ENCODE assay signal across 8 cellular contexts in genomic region chr17:78378225-78379133, GRCh38. TPM values are rescaled to one million over a fixed set of nuclear protein-coding genes. Genes with fewer than 3 reads are reported as not detected.
DNase-seq lines count a peak whose midpoint lies in the region; ATAC-seq and TF ChIP-seq lines count a peak whose summit lies in the region.

A gene with protein sequence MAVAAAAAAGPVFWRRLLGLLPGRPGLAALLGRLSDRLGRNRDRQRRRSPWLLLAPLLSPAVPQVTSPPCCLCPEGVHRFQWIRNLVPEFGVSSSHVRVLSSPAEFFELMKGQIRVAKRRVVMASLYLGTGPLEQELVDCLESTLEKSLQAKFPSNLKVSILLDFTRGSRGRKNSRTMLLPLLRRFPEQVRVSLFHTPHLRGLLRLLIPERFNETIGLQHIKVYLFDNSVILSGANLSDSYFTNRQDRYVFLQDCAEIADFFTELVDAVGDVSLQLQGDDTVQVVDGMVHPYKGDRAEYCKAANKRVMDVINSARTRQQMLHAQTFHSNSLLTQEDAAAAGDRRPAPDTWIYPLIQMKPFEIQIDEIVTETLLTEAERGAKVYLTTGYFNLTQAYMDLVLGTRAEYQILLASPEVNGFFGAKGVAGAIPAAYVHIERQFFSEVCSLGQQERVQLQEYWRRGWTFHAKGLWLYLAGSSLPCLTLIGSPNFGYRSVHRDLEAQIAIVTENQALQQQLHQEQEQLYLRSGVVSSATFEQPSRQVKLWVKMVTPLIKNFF (plus strand): TSS chr17:78378649. CDS start chr17:78378666, 17 bp downstream.

- no peaks in the 10 kb centered on the region for H3K9me3 Mint-ChIP-seq in activated T-cell treated with anti-CD3 and anti-CD28 coated beads, Interleukin-2, amount 50 U/mL, for 72 hours
- no peaks in the 10 kb centered on the region for H3K9me3 Mint-ChIP-seq in stimulated activated effector memory CD8-positive, alpha-beta T cell treated with anti-CD3 and anti-CD28 coated beads, Interleukin-12 subunit alpha, Interleukin-12 subunit beta, amount 100 ng/mL, for 72 hours

- TF ChIP-seq EP300 in esophagus muscularis mucosa (IDR thresholded peaks at IDR 0.05) = no peak

- WGBS in esophagus muscularis mucosa = 4% methylated on average over 56 of the region's 89 CpGs

- peaks cover 68% of the 10 kb centered on the region for H3K4me1 Mint-ChIP-seq in activated T-cell treated with anti-CD3 and anti-CD28 coated beads, Interleukin-2, amount 50 U/mL, for 72 hours (ENCODE audit: low read depth)
- peaks cover 56% of the 10 kb centered on the region for H3K4me1 Mint-ChIP-seq in stimulated activated effector memory CD8-positive, alpha-beta T cell treated with anti-CD3 and anti-CD28 coated beads, Interleukin-12 subunit alpha, Interleukin-12 subunit beta, amount 100 ng/mL, for 72 hours

- H3K27me3 Mint-ChIP-seq in activated T-cell treated with anti-CD3 and anti-CD28 coated beads, Interleukin-2, amount 50 U/mL, for 72 hours (ENCODE audit: low read depth) = no peaks in the 10 kb centered on the region

- H3K36me3 ChIP-seq in esophagus muscularis mucosa = peaks cover 0 to 7% (median 0%) of the 10 kb centered on the region in 4 donors

- H3K36me3 Mint-ChIP-seq in activated T-cell treated with anti-CD3 and anti-CD28 coated beads, Interleukin-2, amount 50 U/mL, for 72 hours (ENCODE audit: insufficient read depth in 2 of 2) = peaks cover 0 to 12% of the 10 kb centered on the region in 2 donors
- H3K36me3 Mint-ChIP-seq in stimulated activated effector memory CD8-positive, alpha-beta T cell treated with anti-CD3 and anti-CD28 coated beads, Interleukin-12 subunit alpha, Interleukin-12 subunit beta, amount 100 ng/mL, for 72 hours = peaks cover 38% of the 10 kb centered on the region

- H3K27me3 ChIP-seq in esophagus muscularis mucosa = peaks cover 0 to 3% (median 0%) of the 10 kb centered on the region in 4 donors

- peak; percentile 52 for ATAC-seq in HG03521 (IDR thresholded peaks at IDR 0.05; ENCODE audit: unreplicated experiment)
- ATAC-seq in activated T-cell treated with anti-CD3 and anti-CD28 coated beads, Interleukin-2, amount 50 U/mL, for 72 hours (replicated peaks in 1 of 2) = peak; percentile 45 to 46
- peak; percentile 61 for ATAC-seq in stimulated activated effector memory CD8-positive, alpha-beta T cell treated with anti-CD3 and anti-CD28 coated beads, Interleukin-12 subunit alpha, Interleukin-12 subunit beta, amount 100 ng/mL, for 72 hours

- H3K27ac Mint-ChIP-seq in activated T-cell treated with anti-CD3 and anti-CD28 coated beads, Interleukin-2, amount 50 U/mL, for 72 hours = peak within 1 kb of the TSS; percentile 97
- H3K27ac Mint-ChIP-seq in stimulated activated effector memory CD8-positive, alpha-beta T cell treated with anti-CD3 and anti-CD28 coated beads, Interleukin-12 subunit alpha, Interleukin-12 subunit beta, amount 100 ng/mL, for 72 hours = peak within 1 kb of the TSS; percentile 96

- intact Hi-C loops in esophagus muscularis mucosa (cut with DNase I) = no loop called here

- H3K27ac ChIP-seq in esophagus muscularis mucosa (replicated peaks in 1 of 4) = peak within 1 kb of the TSS; percentile 88 to 95 (median 90)

- peak in 2 of 3 experiments; percentile 14 to 30 for TF ChIP-seq CTCF in esophagus muscularis mucosa (IDR thresholded peaks at IDR 0.05)

- peaks cover 48 to 64% (median 60%) of the 10 kb centered on the region in 4 donors for H3K4me1 ChIP-seq in esophagus muscularis mucosa

- DNase-seq in NCI-H1436 (lab: John Stamatoyannopoulos, UW) (peak; percentile 61), NCI-H1436 treated with DMSO at 0.1 percent for 48 hours (lab: John Stamatoyannopoulos, UW) (no peak), esophagus muscularis mucosa (ENCODE audit: extremely low spot score) (no peak), myocyte (ENCODE audit: low read depth) (peak; percentile 83)
- DNase-seq in activated T-cell treated with anti-CD3 and anti-CD28 coated beads, Interleukin-2, amount 50 U/mL, for 72 hours = peak; percentile 88 to 89
- peak; percentile 81 to 92 for DNase-seq in stimulated activated effector memory CD8-positive, alpha-beta T cell treated with anti-CD3 and anti-CD28 coated beads, Interleukin-12 subunit alpha, Interleukin-12 subunit beta, amount 100 ng/mL, for 72 hours (ENCODE audit: low spot score in 2 of 2)

- no peaks in the 10 kb centered on the region for H3K9me3 ChIP-seq in esophagus muscularis mucosa

- TF ChIP-seq POLR2A in esophagus muscularis mucosa (IDR thresholded peaks at IDR 0.05; ENCODE audit: low read depth) = peak; percentile 89

- H3K4me3 Mint-ChIP-seq in activated T-cell treated with anti-CD3 and anti-CD28 coated beads, Interleukin-2, amount 50 U/mL, for 72 hours = peak within 1 kb of the TSS; percentile 79 to 90
- peak within 1 kb of the TSS; percentile 97 for H3K4me3 Mint-ChIP-seq in stimulated activated effector memory CD8-positive, alpha-beta T cell treated with anti-CD3 and anti-CD28 coated beads, Interleukin-12 subunit alpha, Interleukin-12 subunit beta, amount 100 ng/mL, for 72 hours

- peak within 1 kb of the TSS; percentile 76 to 100 (median 96) for H3K4me3 ChIP-seq in esophagus muscularis mucosa

TF ChIP-seq in PFSK-1, 5 proteins besides CTCF, POLR2A, EP300 and RAD21:
- TF ChIP-seq REST (IDR thresholded peaks at IDR 0.05; ENCODE audit: insufficient read depth in 1 of 2, low read depth in 2 of 2, low read length in 2 of 2) (0 out of 4 replicates have a peak, but pooled peaks of 1 of the 2 experiments have one; percentile 11), FOXP2 (optimal IDR thresholded peaks at IDR 0.05; ENCODE audit: borderline replicate concordance, extremely low read depth, extremely low read length, insufficient read depth) (peak; percentile 95), POLR2AphosphoS5 (IDR thresholded peaks at IDR 0.05; ENCODE audit: low read depth, low read length) (peak; percentile 81), SIN3A (IDR thresholded peaks at IDR 0.05; ENCODE audit: borderline replicate concordance, insufficient read depth, low read length) (peak; percentile 74), TAF1 (IDR thresholded peaks at IDR 0.05; ENCODE audit: borderline replicate concordance, insufficient read depth, low read length) (peak; percentile 84; the same call in 1 of the 2 replicates)

RNA-seq across cellular contexts. Expression of the gene that starts here (rescaled TPM):
- polyA plus RNA-seq in PFSK-1 (2012; ENCODE audit: insufficient read length, low read depth) = 53.3 TPM
- 100 to 1,000 TPM in 1 of 2 donors, 10 to 100 TPM in 1; 81.6 to 101 TPM for total RNA-seq in activated T-cell treated with anti-CD3 and anti-CD28 coated beads, Interleukin-2, amount 50 U/mL, for 72 hours
- total RNA-seq in esophagus muscularis mucosa = 10 to 100 TPM; 30.7 to 45.9 (median 35.6) TPM
- total RNA-seq in myocyte = 37.9 and 53.2 TPM in 2 replicates
- 32.8 TPM for polyA plus RNA-seq in myocyte (2012)

Comparison
In these comparisons a context has a peak if more than half of its experiments do, and no peak if none do; other contexts are left out.
1. DNase-seq: peak in NCI-H1436 (single experiment), activated T-cell treated with anti-CD3 and anti-CD28 coated beads, Interleukin-2, amount 50 U/mL, for 72 hours (2 of 2), myocyte (single experiment) and stimulated activated effector memory CD8-positive, alpha-beta T cell treated with anti-CD3 and anti-CD28 coated beads, Interleukin-12 subunit alpha, Interleukin-12 subunit beta, amount 100 ng/mL, for 72 hours (2 of 2); none in NCI-H1436 treated with DMSO at 0.1 percent for 48 hours (single experiment) and esophagus muscularis mucosa (single experiment).
2. Peak in every context shown above with its lines, with median percentiles within 50 percentile points of each other: ATAC-seq.